38 cellular contexts compared by ENCODE assay signal in genomic region chr4:62344915-62345314, GRCh38.
"Had no signal": no experiment of that assay in that cellular context is flagged by ENCODE, and none has a peak within 500 bp of the region (broad histone marks: within the 10 kb centered on the region; RNA-seq: fewer than 3 reads in every experiment).

No MANE protein-coding gene starts in this region.

- H3K27ac ChIP-seq: cardiac muscle cell, Peyer's patch, SJSA1, VCaP had no signal

- H3K27ac Mint-ChIP-seq: activated B cell treated with CpG ODN at 0.5 μM for 24 hours; activated CD4-positive, alpha-beta memory T cell treated with anti-CD3 and anti-CD28 coated beads for 36 hours; activated CD8-positive, alpha-beta memory T cell treated with anti-CD3 and anti-CD28 coated beads, Interleukin-2, amount 10 ng/mL, durations not matched to agents 7 days and 5 days; activated naive CD4-positive, alpha-beta T cell treated with anti-CD3 and anti-CD28 coated beads, Interleukin-2, amount 10 ng/mL, durations not matched to agents 7 days and 5 days; activated naive CD8-positive, alpha-beta T cell; activated naive CD8-positive, alpha-beta T cell treated with anti-CD3 and anti-CD28 coated beads, Interleukin-2, amount 50 U/mL, for 24 hours; brain; T-cell; T-helper 17 cell had no signal

- H3K27me3 Mint-ChIP-seq: activated B cell treated with CpG ODN at 0.5 μM for 24 hours; activated CD4-positive, alpha-beta memory T cell treated with anti-CD3 and anti-CD28 coated beads for 36 hours; activated CD8-positive, alpha-beta memory T cell treated with anti-CD3 and anti-CD28 coated beads, Interleukin-2, amount 10 ng/mL, durations not matched to agents 7 days and 5 days; activated naive CD4-positive, alpha-beta T cell treated with anti-CD3 and anti-CD28 coated beads, Interleukin-2, amount 10 ng/mL, durations not matched to agents 7 days and 5 days; activated naive CD8-positive, alpha-beta T cell; activated naive CD8-positive, alpha-beta T cell treated with anti-CD3 and anti-CD28 coated beads, Interleukin-2, amount 50 U/mL, for 24 hours; central memory CD8-positive, alpha-beta T cell; T-cell; T-helper 17 cell had no signal

- H3K4me3 ChIP-seq: cardiac muscle cell, Peyer's patch, SJSA1 had no signal

- H3K9ac ChIP-seq: SK-N-SH had no signal

- H3K4me1 Mint-ChIP-seq: activated B cell treated with CpG ODN at 0.5 μM for 24 hours; activated CD8-positive, alpha-beta memory T cell treated with anti-CD3 and anti-CD28 coated beads, Interleukin-2, amount 10 ng/mL, durations not matched to agents 7 days and 5 days; activated naive CD4-positive, alpha-beta T cell treated with anti-CD3 and anti-CD28 coated beads, Interleukin-2, amount 10 ng/mL, durations not matched to agents 7 days and 5 days; activated naive CD8-positive, alpha-beta T cell treated with anti-CD3 and anti-CD28 coated beads, Interleukin-2, amount 50 U/mL, for 24 hours; brain; central memory CD8-positive, alpha-beta T cell; T-cell; T-helper 17 cell had no signal

- H3K9me3 ChIP-seq: SK-N-SH had no signal

- H3K4me2 ChIP-seq: SK-N-SH had no signal

- H3K36me3 ChIP-seq: cardiac muscle cell, Peyer's patch, SJSA1 had no signal

- DNase-seq: activated B cell treated with CpG ODN at 0.5 μM for 24 hours; activated CD4-positive, alpha-beta memory T cell treated with anti-CD3 and anti-CD28 coated beads for 36 hours; activated CD4-positive, alpha-beta T cell treated with anti-CD3 and anti-CD28 coated beads for 4 hours; activated CD4-positive, alpha-beta T cell treated with anti-CD3 and anti-CD28 coated beads, Interleukin-2, amount 50 U/mL, for 1 hour; activated CD4-positive, CD25-positive, alpha-beta regulatory T cell treated with anti-CD3 and anti-CD28 coated beads, Interleukin-2, amount 50 U/mL, for 72 hours; activated CD8-positive, alpha-beta memory T cell treated with anti-CD3 and anti-CD28 coated beads for 24 hours; activated CD8-positive, alpha-beta memory T cell treated with anti-CD3 and anti-CD28 coated beads, Interleukin-2, amount 10 ng/mL, durations not matched to agents 7 days and 5 days; activated CD8-positive, alpha-beta memory T cell treated with anti-CD3 and anti-CD28 coated beads, Interleukin-2, amount 50 U/mL, for 48 hours; activated effector memory CD4-positive, alpha-beta T cell treated with Interleukin-2 at 50 U/mL for 16 hours; activated naive CD4-positive, alpha-beta T cell treated with anti-CD3 and anti-CD28 coated beads, Interleukin-2, amount 10 ng/mL, durations not matched to agents 7 days and 5 days; activated naive CD8-positive, alpha-beta T cell treated with anti-CD3 and anti-CD28 coated beads, Interleukin-2, amount 50 U/mL, for 24 hours; activated T-cell treated with anti-CD3 and anti-CD28 coated beads, Interleukin-2, amount 50 U/mL, for 48 hours; anterior cingulate cortex; NCI-H1048; NCI-H1105 treated with DMSO at 0.1 percent for 48 hours; NCI-H1436; NCI-H1694; NCI-H1930; NCI-H2081 treated with DMSO at 0.1 percent for 48 hours; NCI-H226; NCI-H446 treated with DMSO at 0.1 percent for 48 hours; NCI-H524; NCI-H69; NCI-H82; NK-92 treated with Interleukin-12 subunit alpha and Interleukin-12 subunit beta, amount 100 ng/mL, for 24 hours; Peyer's patch; RPMI8226; SHP77 treated with DMSO at 0.1 percent for 48 hours; SK-N-SH; T-cell; T-helper 17 cell; T-helper 9 cell had no signal

- H3K36me3 Mint-ChIP-seq: activated CD4-positive, alpha-beta memory T cell treated with anti-CD3 and anti-CD28 coated beads for 36 hours; activated CD8-positive, alpha-beta memory T cell treated with anti-CD3 and anti-CD28 coated beads, Interleukin-2, amount 10 ng/mL, durations not matched to agents 7 days and 5 days; activated naive CD4-positive, alpha-beta T cell treated with anti-CD3 and anti-CD28 coated beads, Interleukin-2, amount 10 ng/mL, durations not matched to agents 7 days and 5 days; activated naive CD8-positive, alpha-beta T cell; brain; T-cell had no signal

- H3K4me3 Mint-ChIP-seq: activated B cell treated with CpG ODN at 0.5 μM for 24 hours; activated CD4-positive, alpha-beta memory T cell treated with anti-CD3 and anti-CD28 coated beads for 36 hours; activated CD8-positive, alpha-beta memory T cell treated with anti-CD3 and anti-CD28 coated beads, Interleukin-2, amount 10 ng/mL, durations not matched to agents 7 days and 5 days; activated naive CD4-positive, alpha-beta T cell treated with anti-CD3 and anti-CD28 coated beads, Interleukin-2, amount 10 ng/mL, durations not matched to agents 7 days and 5 days; activated naive CD8-positive, alpha-beta T cell; activated naive CD8-positive, alpha-beta T cell treated with anti-CD3 and anti-CD28 coated beads, Interleukin-2, amount 50 U/mL, for 24 hours; brain; central memory CD8-positive, alpha-beta T cell; T-cell; T-helper 17 cell had no signal

- H3K4me1 ChIP-seq: Peyer's patch, SJSA1 had no signal

- ATAC-seq: activated CD8-positive, alpha-beta memory T cell treated with anti-CD3 and anti-CD28 coated beads, Interleukin-2, amount 10 ng/mL, durations not matched to agents 7 days and 5 days; activated naive CD8-positive, alpha-beta T cell treated with anti-CD3 and anti-CD28 coated beads, Interleukin-2, amount 50 U/mL, for 24 hours; T-cell; T-helper 17 cell had no signal

- H3K27me3 ChIP-seq: cardiac muscle cell, Peyer's patch, SJSA1 had no signal
